Comparison of ENCODE assay signal across 18 cellular contexts in the genomic region with DNA sequence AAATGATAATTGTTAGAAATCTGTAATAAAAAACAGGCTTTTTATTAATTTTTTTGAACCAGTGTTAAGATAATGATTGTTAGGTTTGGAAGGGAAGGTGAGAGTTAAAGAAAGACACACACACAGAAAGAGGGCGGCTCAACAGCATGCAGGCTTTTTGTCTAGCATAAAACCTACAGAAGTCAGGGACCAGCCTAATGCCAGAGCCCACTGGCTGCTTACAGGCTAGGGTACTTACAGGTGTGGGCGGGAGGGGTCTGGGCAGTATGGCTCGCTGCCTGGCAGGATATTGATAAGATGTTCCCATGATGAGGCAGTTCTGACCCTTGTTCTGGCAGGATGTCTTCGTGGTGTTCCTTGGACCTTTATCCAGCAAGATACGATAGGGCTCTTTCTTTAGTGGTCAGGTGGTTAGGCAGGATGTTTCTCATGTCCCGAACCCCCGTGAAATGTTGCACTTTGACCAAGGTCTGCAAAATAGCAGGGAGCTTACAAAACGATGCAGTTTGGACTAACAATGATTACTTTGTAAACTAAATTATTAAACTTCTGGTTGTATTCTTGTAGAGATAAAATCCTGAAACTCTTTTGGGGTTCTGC.
"Had no signal": no experiment of that assay in that cellular context is flagged by ENCODE, and none has a peak within 500 bp of the region (broad histone marks: within the 10 kb centered on the region; RNA-seq: fewer than 3 reads in every experiment).

No MANE protein-coding gene starts in this region.

- H3K27me3 ChIP-seq: gastrocnemius medialis, left lung, ovary had no signal

- H3K9me3 Mint-ChIP-seq: activated CD4-positive, alpha-beta T cell treated with anti-CD3 and anti-CD28 coated beads, Interleukin-2, amount 10 ng/mL, durations not matched to agents 24 days and 14 days; activated naive CD8-positive, alpha-beta T cell treated with anti-CD3 and anti-CD28 coated beads, Interleukin-2, amount 50 U/mL, for 24 hours; dendritic cell treated with granulocyte-macrophage colony-stimulating factor and Interleukin-4, amounts not matched to agents 40 ng/mL and 50 ng/mL, for 4 days; stimulated activated naive B cell treated with anti-CD40 and anti-IgM and Interleukin-4, amounts not matched to agents 10 μg/mL and 1 μg/mL and 100 μg/mL, for 72 hours had no signal

- DNase-seq: activated CD4-positive, alpha-beta T cell treated with anti-CD3 and anti-CD28 coated beads, Interleukin-2, amount 10 ng/mL, durations not matched to agents 24 days and 14 days; activated CD4-positive, CD25-positive, alpha-beta regulatory T cell; activated CD8-positive, alpha-beta memory T cell treated with anti-CD3 and anti-CD28 coated beads, Interleukin-2, amount 50 U/mL, for 4 hours; activated CD8-positive, alpha-beta T cell treated with anti-CD3 and anti-CD28 coated beads, Interleukin-2, amount 10 ng/mL, durations not matched to agents 7 days and 5 days; activated naive CD4-positive, alpha-beta T cell treated with Interleukin-2 at 50 U/mL for 16 hours; activated naive CD8-positive, alpha-beta T cell treated with anti-CD3 and anti-CD28 coated beads, Interleukin-2, amount 50 U/mL, for 24 hours; aorta; effector memory CD4-positive, alpha-beta T cell; gastrocnemius medialis; islet precursor cell; left lung; mesenchymal stem cell; ovary; stimulated activated naive B cell treated with anti-CD40 and anti-IgM and Interleukin-4, amounts not matched to agents 10 μg/mL and 1 μg/mL and 100 μg/mL, for 72 hours; substantia nigra; T-helper 17 cell; trophoblast cell had no signal

- H3K27ac Mint-ChIP-seq: activated CD4-positive, alpha-beta T cell treated with anti-CD3 and anti-CD28 coated beads, Interleukin-2, amount 10 ng/mL, durations not matched to agents 24 days and 14 days; activated CD8-positive, alpha-beta T cell treated with anti-CD3 and anti-CD28 coated beads, Interleukin-2, amount 10 ng/mL, durations not matched to agents 7 days and 5 days; activated naive CD8-positive, alpha-beta T cell treated with anti-CD3 and anti-CD28 coated beads, Interleukin-2, amount 50 U/mL, for 24 hours; dendritic cell treated with granulocyte-macrophage colony-stimulating factor and Interleukin-4, amounts not matched to agents 40 ng/mL and 50 ng/mL, for 4 days had no signal

- H3K4me3 Mint-ChIP-seq: activated CD4-positive, alpha-beta T cell treated with anti-CD3 and anti-CD28 coated beads, Interleukin-2, amount 10 ng/mL, durations not matched to agents 24 days and 14 days; activated CD8-positive, alpha-beta T cell treated with anti-CD3 and anti-CD28 coated beads, Interleukin-2, amount 10 ng/mL, durations not matched to agents 7 days and 5 days; activated naive CD8-positive, alpha-beta T cell treated with anti-CD3 and anti-CD28 coated beads, Interleukin-2, amount 50 U/mL, for 24 hours; dendritic cell treated with granulocyte-macrophage colony-stimulating factor and Interleukin-4, amounts not matched to agents 40 ng/mL and 50 ng/mL, for 4 days; stimulated activated naive B cell treated with anti-CD40 and anti-IgM and Interleukin-4, amounts not matched to agents 10 μg/mL and 1 μg/mL and 100 μg/mL, for 72 hours had no signal

- H3K27ac ChIP-seq: gastrocnemius medialis, left lung, ovary had no signal

- ATAC-seq: activated CD8-positive, alpha-beta T cell treated with anti-CD3 and anti-CD28 coated beads, Interleukin-2, amount 10 ng/mL, durations not matched to agents 7 days and 5 days; activated naive CD8-positive, alpha-beta T cell treated with anti-CD3 and anti-CD28 coated beads, Interleukin-2, amount 50 U/mL, for 24 hours; left lung; stimulated activated naive B cell treated with anti-CD40 and anti-IgM and Interleukin-4, amounts not matched to agents 10 μg/mL and 1 μg/mL and 100 μg/mL, for 72 hours; T-helper 17 cell had no signal

- H3K36me3 ChIP-seq: ovary had no signal

- H3K4me1 ChIP-seq: left lung had no signal

- H3K27me3 Mint-ChIP-seq: activated CD4-positive, alpha-beta T cell treated with anti-CD3 and anti-CD28 coated beads, Interleukin-2, amount 10 ng/mL, durations not matched to agents 24 days and 14 days; activated naive CD8-positive, alpha-beta T cell treated with anti-CD3 and anti-CD28 coated beads, Interleukin-2, amount 50 U/mL, for 24 hours; dendritic cell treated with granulocyte-macrophage colony-stimulating factor and Interleukin-4, amounts not matched to agents 40 ng/mL and 50 ng/mL, for 4 days; stimulated activated naive B cell treated with anti-CD40 and anti-IgM and Interleukin-4, amounts not matched to agents 10 μg/mL and 1 μg/mL and 100 μg/mL, for 72 hours; T-helper 17 cell had no signal

- H3K4me1 Mint-ChIP-seq: activated naive CD8-positive, alpha-beta T cell treated with anti-CD3 and anti-CD28 coated beads, Interleukin-2, amount 50 U/mL, for 24 hours; stimulated activated naive B cell treated with anti-CD40 and anti-IgM and Interleukin-4, amounts not matched to agents 10 μg/mL and 1 μg/mL and 100 μg/mL, for 72 hours had no signal

- H3K9me3 ChIP-seq: gastrocnemius medialis, left lung, ovary had no signal

- H3K4me3 ChIP-seq: gastrocnemius medialis, left lung, ovary had no signal
